Comparison of ENCODE assay signal across 1 cellular context in the genomic region with DNA sequence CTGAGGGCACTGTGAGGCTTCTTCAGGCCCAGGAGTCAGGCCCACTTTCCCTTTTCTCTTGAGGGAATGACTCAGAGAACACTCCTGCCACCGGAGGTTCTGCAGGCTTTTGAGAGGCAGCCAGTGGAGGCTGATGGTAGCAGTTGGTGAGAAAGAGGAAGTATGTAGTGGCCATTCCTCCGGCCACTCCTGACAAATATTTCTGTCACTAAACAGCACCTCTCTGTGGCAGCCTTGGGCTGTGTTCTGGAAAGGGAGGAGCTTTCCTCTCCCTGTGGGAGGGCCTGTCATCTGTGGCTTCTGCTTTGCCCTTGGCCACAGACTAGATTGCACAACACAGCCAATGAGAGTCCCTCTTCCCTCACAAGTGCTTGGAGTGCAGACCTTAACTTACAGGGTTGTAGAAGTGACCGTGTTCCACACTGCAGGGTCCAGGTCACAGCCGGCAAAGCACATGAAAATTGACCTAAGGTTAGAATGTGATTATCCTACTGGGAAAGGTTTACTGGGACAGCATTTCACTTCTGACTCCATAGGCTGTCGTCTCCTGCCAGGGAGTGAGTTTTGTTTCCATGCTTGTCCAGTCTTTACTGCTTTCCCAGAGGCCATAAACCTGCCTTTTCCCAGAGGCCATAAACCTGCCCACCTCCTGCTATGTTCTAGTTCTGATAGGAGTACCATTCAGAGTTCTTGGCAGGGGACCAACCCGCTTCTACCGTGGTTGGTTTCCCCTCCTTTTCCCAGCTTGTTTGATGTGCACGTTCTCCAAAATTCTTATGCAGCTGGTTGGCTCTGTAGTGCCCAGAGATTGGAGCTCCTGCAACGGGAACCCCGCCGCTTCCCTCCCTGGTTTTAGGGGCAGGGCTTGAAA.
A peak's percentile ranks its signal among the peaks of the same experiment; 100 is the strongest.
TF ChIP-seq lines count a peak whose summit lies in the region.

No MANE protein-coding gene starts in this region.

TF ChIP-seq in HepG2, 621 proteins besides CTCF, POLR2A, EP300 and RAD21 (continued from another document and continues in another):
- TF ChIP-seq HOXA5 (CRISPR knock-in tag; IDR thresholded peaks at IDR 0.05) (peak; percentile 51; the same call in 1 of the 2 replicates), ZNF496 (CRISPR knock-in tag; IDR thresholded peaks at IDR 0.05; ENCODE audit: insufficient replicate concordance) (no peak), ZC3H13 (CRISPR knock-in tag; IDR thresholded peaks at IDR 0.05) (no peak), AKAP8 (CRISPR knock-in tag; IDR thresholded peaks at IDR 0.05) (no peak), NFIC (IDR thresholded peaks at IDR 0.05; ENCODE audit: low read length) (no peak), MED13 (CRISPR knock-in tag; IDR thresholded peaks at IDR 0.05) (no peak), ZBTB38 (CRISPR knock-in tag; IDR thresholded peaks at IDR 0.05) (peak; percentile 72; the same call in 1 of the 2 replicates), KLF16 (CRISPR knock-in tag; IDR thresholded peaks at IDR 0.05) (peak in 1 of 2 experiments; percentile 74; a peak in 1 of 4 replicates), ZNF138 (CRISPR knock-in tag; IDR thresholded peaks at IDR 0.05; ENCODE audit: low read depth) (no peak), ZNF446 (CRISPR knock-in tag; IDR thresholded peaks at IDR 0.05) (no peak), NR3C1 (CRISPR knock-in tag; IDR thresholded peaks at IDR 0.05) (no peak), ZNF143 (CRISPR knock-in tag; IDR thresholded peaks at IDR 0.05) (no peak), ZNF644 (CRISPR knock-in tag; IDR thresholded peaks at IDR 0.05; ENCODE audit: low read depth) (peak; percentile 63), ZNF326 (CRISPR knock-in tag; IDR thresholded peaks at IDR 0.05; ENCODE audit: borderline replicate concordance) (no peak), NCOA2 (CRISPR knock-in tag; IDR thresholded peaks at IDR 0.05) (0 out of 2 replicates have a peak, but pooled peaks have one; percentile 41), MXI1 (IDR thresholded peaks at IDR 0.05; ENCODE audit: borderline replicate concordance, low read depth, low read length) (peak; percentile 85; the same call in 1 of the 3 replicates), ZMYM2 (CRISPR knock-in tag; IDR thresholded peaks at IDR 0.05) (no peak), ZNF333 (CRISPR knock-in tag; IDR thresholded peaks at IDR 0.05; ENCODE audit: borderline replicate concordance) (no peak), NFYC (CRISPR knock-in tag; IDR thresholded peaks at IDR 0.05) (peak; percentile 68), ZNF674 (CRISPR knock-in tag; IDR thresholded peaks at IDR 0.05; ENCODE audit: low read depth) (no peak), ZNF331 (CRISPR knock-in tag; IDR thresholded peaks at IDR 0.05) (peak; percentile 84), AGO1 (IDR thresholded peaks at IDR 0.05; ENCODE audit: low read depth, low read length, poor library complexity, severe bottlenecking) (no peak), ZNF773 (CRISPR knock-in tag; IDR thresholded peaks at IDR 0.05; ENCODE audit: borderline replicate concordance) (no peak), ZSCAN20 (CRISPR knock-in tag; IDR thresholded peaks at IDR 0.05; ENCODE audit: borderline replicate concordance) (no peak), SYNCRIP (IDR thresholded peaks at IDR 0.05; ENCODE audit: insufficient read depth, low read depth, low read length) (no peak), NR1H2 (CRISPR knock-in tag; IDR thresholded peaks at IDR 0.05; ENCODE audit: borderline replicate concordance, low read depth) (no peak), ASH2L (IDR thresholded peaks at IDR 0.05; ENCODE audit: insufficient read length, low read depth, low read length) (no peak), MBNL3 (CRISPR knock-in tag; conservative IDR thresholded peaks at IDR 0.05) (no peak), ZNF251 (CRISPR knock-in tag; IDR thresholded peaks at IDR 0.05) (no peak), IKZF1 (IDR thresholded peaks at IDR 0.05) (no peak), ZNF550 (CRISPR knock-in tag; IDR thresholded peaks at IDR 0.05; ENCODE audit: borderline replicate concordance) (no peak), MEIS2 (CRISPR knock-in tag; IDR thresholded peaks at IDR 0.05) (peak; percentile 61; the same call in 1 of the 2 replicates), SMC3 (IDR thresholded peaks at IDR 0.05; ENCODE audit: low read length) (peak; percentile 95), ZNF530 (CRISPR knock-in tag; IDR thresholded peaks at IDR 0.05; ENCODE audit: low read depth) (no peak), ZNF382 (CRISPR knock-in tag; IDR thresholded peaks at IDR 0.05; ENCODE audit: borderline replicate concordance) (no peak), CAMTA2 (CRISPR knock-in tag; IDR thresholded peaks at IDR 0.05; ENCODE audit: borderline replicate concordance) (no peak)
- TF ChIP-seq, protein P1, sequence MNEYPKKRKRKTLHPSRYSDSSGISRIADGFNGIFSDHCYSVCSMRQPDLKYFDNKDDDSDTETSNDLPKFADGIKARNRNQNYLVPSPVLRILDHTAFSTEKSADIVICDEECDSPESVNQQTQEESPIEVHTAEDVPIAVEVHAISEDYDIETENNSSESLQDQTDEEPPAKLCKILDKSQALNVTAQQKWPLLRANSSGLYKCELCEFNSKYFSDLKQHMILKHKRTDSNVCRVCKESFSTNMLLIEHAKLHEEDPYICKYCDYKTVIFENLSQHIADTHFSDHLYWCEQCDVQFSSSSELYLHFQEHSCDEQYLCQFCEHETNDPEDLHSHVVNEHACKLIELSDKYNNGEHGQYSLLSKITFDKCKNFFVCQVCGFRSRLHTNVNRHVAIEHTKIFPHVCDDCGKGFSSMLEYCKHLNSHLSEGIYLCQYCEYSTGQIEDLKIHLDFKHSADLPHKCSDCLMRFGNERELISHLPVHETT (CRISPR knock-in tag; conservative IDR thresholded peaks at IDR 0.05): 0 out of 2 replicates have a peak, but pooled peaks have one; percentile 49
- TF ChIP-seq, protein P2, sequence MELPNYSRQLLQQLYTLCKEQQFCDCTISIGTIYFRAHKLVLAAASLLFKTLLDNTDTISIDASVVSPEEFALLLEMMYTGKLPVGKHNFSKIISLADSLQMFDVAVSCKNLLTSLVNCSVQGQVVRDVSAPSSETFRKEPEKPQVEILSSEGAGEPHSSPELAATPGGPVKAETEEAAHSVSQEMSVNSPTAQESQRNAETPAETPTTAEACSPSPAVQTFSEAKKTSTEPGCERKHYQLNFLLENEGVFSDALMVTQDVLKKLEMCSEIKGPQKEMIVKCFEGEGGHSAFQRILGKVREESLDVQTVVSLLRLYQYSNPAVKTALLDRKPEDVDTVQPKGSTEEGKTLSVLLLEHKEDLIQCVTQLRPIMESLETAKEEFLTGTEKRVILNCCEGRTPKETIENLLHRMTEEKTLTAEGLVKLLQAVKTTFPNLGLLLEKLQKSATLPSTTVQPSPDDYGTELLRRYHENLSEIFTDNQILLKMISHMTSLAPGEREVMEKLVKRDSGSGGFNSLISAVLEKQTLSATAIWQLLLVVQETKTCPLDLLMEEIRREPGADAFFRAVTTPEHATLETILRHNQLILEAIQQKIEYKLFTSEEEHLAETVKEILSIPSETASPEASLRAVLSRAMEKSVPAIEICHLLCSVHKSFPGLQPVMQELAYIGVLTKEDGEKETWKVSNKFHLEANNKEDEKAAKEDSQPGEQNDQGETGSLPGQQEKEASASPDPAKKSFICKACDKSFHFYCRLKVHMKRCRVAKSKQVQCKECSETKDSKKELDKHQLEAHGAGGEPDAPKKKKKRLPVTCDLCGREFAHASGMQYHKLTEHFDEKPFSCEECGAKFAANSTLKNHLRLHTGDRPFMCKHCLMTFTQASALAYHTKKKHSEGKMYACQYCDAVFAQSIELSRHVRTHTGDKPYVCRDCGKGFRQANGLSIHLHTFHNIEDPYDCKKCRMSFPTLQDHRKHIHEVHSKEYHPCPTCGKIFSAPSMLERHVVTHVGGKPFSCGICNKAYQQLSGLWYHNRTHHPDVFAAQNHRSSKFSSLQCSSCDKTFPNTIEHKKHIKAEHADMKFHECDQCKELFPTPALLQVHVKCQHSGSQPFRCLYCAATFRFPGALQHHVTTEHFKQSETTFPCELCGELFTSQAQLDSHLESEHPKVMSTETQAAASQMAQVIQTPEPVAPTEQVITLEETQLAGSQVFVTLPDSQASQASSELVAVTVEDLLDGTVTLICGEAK (IDR thresholded peaks at IDR 0.05): no peak
- TF ChIP-seq, protein P2 (CRISPR knock-in tag; IDR thresholded peaks at IDR 0.05): peak; percentile 35; the same call in 1 of the 2 replicates
- TF ChIP-seq, protein P3, sequence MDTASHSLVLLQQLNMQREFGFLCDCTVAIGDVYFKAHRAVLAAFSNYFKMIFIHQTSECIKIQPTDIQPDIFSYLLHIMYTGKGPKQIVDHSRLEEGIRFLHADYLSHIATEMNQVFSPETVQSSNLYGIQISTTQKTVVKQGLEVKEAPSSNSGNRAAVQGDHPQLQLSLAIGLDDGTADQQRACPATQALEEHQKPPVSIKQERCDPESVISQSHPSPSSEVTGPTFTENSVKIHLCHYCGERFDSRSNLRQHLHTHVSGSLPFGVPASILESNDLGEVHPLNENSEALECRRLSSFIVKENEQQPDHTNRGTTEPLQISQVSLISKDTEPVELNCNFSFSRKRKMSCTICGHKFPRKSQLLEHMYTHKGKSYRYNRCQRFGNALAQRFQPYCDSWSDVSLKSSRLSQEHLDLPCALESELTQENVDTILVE (CRISPR knock-in tag; IDR thresholded peaks at IDR 0.05): peak; percentile 63; the same call in 1 of the 2 replicates
- TF ChIP-seq, protein P4, sequence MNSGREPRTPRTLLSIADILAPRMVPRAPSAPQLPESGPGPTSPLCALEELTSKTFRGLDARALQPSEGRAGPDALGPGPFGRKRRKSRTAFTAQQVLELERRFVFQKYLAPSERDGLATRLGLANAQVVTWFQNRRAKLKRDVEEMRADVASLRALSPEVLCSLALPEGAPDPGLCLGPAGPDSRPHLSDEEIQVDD (CRISPR knock-in tag; IDR thresholded peaks at IDR 0.05; ENCODE audit: borderline replicate concordance): no peak
- TF ChIP-seq, protein P5, sequence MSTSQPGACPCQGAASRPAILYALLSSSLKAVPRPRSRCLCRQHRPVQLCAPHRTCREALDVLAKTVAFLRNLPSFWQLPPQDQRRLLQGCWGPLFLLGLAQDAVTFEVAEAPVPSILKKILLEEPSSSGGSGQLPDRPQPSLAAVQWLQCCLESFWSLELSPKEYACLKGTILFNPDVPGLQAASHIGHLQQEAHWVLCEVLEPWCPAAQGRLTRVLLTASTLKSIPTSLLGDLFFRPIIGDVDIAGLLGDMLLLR (CRISPR knock-in tag; IDR thresholded peaks at IDR 0.05): 0 out of 2 replicates have a peak, but pooled peaks have one; percentile 53
- TF ChIP-seq, protein P6, sequence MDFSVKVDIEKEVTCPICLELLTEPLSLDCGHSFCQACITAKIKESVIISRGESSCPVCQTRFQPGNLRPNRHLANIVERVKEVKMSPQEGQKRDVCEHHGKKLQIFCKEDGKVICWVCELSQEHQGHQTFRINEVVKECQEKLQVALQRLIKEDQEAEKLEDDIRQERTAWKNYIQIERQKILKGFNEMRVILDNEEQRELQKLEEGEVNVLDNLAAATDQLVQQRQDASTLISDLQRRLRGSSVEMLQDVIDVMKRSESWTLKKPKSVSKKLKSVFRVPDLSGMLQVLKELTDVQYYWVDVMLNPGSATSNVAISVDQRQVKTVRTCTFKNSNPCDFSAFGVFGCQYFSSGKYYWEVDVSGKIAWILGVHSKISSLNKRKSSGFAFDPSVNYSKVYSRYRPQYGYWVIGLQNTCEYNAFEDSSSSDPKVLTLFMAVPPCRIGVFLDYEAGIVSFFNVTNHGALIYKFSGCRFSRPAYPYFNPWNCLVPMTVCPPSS (IDR thresholded peaks at IDR 0.05): no peak
- TF ChIP-seq, protein P7, sequence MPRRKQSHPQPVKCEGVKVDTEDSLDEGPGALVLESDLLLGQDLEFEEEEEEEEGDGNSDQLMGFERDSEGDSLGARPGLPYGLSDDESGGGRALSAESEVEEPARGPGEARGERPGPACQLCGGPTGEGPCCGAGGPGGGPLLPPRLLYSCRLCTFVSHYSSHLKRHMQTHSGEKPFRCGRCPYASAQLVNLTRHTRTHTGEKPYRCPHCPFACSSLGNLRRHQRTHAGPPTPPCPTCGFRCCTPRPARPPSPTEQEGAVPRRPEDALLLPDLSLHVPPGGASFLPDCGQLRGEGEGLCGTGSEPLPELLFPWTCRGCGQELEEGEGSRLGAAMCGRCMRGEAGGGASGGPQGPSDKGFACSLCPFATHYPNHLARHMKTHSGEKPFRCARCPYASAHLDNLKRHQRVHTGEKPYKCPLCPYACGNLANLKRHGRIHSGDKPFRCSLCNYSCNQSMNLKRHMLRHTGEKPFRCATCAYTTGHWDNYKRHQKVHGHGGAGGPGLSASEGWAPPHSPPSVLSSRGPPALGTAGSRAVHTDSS (CRISPR knock-in tag; conservative IDR thresholded peaks at IDR 0.05): no peak
- TF ChIP-seq, protein P8, sequence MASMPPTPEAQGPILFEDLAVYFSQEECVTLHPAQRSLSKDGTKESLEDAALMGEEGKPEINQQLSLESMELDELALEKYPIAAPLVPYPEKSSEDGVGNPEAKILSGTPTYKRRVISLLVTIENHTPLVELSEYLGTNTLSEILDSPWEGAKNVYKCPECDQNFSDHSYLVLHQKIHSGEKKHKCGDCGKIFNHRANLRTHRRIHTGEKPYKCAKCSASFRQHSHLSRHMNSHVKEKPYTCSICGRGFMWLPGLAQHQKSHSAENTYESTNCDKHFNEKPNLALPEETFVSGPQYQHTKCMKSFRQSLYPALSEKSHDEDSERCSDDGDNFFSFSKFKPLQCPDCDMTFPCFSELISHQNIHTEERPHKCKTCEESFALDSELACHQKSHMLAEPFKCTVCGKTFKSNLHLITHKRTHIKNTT (CRISPR knock-in tag; IDR thresholded peaks at IDR 0.05): no peak
- TF ChIP-seq, protein P9, sequence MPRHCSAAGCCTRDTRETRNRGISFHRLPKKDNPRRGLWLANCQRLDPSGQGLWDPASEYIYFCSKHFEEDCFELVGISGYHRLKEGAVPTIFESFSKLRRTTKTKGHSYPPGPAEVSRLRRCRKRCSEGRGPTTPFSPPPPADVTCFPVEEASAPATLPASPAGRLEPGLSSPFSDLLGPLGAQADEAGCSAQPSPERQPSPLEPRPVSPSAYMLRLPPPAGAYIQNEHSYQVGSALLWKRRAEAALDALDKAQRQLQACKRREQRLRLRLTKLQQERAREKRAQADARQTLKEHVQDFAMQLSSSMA (CRISPR knock-in tag; IDR thresholded peaks at IDR 0.05): no peak
